Comparison of ENCODE assay signal across 1 cellular context in genomic region chr16:31451681-31452351, GRCh38.
A peak's percentile ranks its signal among the peaks of the same experiment; 100 is the strongest.
TF ChIP-seq lines count a peak whose summit lies in the region.

No MANE protein-coding gene starts in this region.

TF ChIP-seq in K562, 482 proteins besides CTCF, POLR2A, EP300 and RAD21 (continued from another document):
- no peak for TF ChIP-seq ZNF318 (IDR thresholded peaks at IDR 0.05; ENCODE audit: borderline replicate concordance in 1 of 2, low read depth in 1 of 2)
- 0 out of 4 replicates have a peak, but pooled peaks have one; percentile 18 to 30 for TF ChIP-seq MNT (conservative IDR thresholded peaks at IDR 0.05)
- TF ChIP-seq ZFX (CRISPR knock-in tag; IDR thresholded peaks at IDR 0.05): 0 out of 2 replicates have a peak, but pooled peaks have one; percentile 34
- TF ChIP-seq TBL1XR1 (IDR thresholded peaks at IDR 0.05; ENCODE audit: low read length in 2 of 2): no peak
- TF ChIP-seq ARID2 (IDR thresholded peaks at IDR 0.05): no peak
- TF ChIP-seq YY1 (IDR thresholded peaks at IDR 0.05; ENCODE audit: borderline replicate concordance in 1 of 3, control insufficient read depth in 1 of 3, extremely low read depth in 1 of 3, insufficient read depth in 3 of 3, insufficient read length in 1 of 3, insufficient replicate concordance in 2 of 3, low read depth in 1 of 3, low read length in 2 of 3): peak in 1 of 3 experiments; percentile 15
- peak; percentile 50; the same call in 1 of the 2 replicates for TF ChIP-seq ZNF384 (IDR thresholded peaks at IDR 0.05; ENCODE audit: low read depth, low read length)
- TF ChIP-seq SAFB2 (IDR thresholded peaks at IDR 0.05; ENCODE audit: borderline replicate concordance, low read depth, low read length, severe bottlenecking): no peak
- TF ChIP-seq PATZ1 (CRISPR knock-in tag; IDR thresholded peaks at IDR 0.05; ENCODE audit: borderline replicate concordance): no peak
- TF ChIP-seq MITF (IDR thresholded peaks at IDR 0.05): no peak
- TF ChIP-seq SMC3 (conservative IDR thresholded peaks at IDR 0.05; ENCODE audit: insufficient read depth, low read depth, low read length): peak; percentile 33; the same call in 1 of the 2 replicates
- TF ChIP-seq IFI16 (CRISPR knock-in tag; IDR thresholded peaks at IDR 0.05): no peak
- TF ChIP-seq NBN (IDR thresholded peaks at IDR 0.05; ENCODE audit: low read depth): no peak
- peak; percentile 16 for TF ChIP-seq CTCFL (IDR thresholded peaks at IDR 0.05; ENCODE audit: borderline replicate concordance, insufficient read depth, low read depth, low read length, poor library complexity, severe bottlenecking)
- TF ChIP-seq ZNF197 (CRISPR knock-in tag; IDR thresholded peaks at IDR 0.05; ENCODE audit: low read depth): no peak
- no peak for TF ChIP-seq ZNF184 (CRISPR knock-in tag; IDR thresholded peaks at IDR 0.05)
- peak; percentile 56 for TF ChIP-seq CBFA2T3 (IDR thresholded peaks at IDR 0.05)
- TF ChIP-seq ZNF121 (CRISPR knock-in tag; conservative IDR thresholded peaks at IDR 0.05): peak; percentile 86
- no peak for TF ChIP-seq POU5F1 (IDR thresholded peaks at IDR 0.05; ENCODE audit: borderline replicate concordance, low read depth, low read length, partially characterized antibody)
- peak; percentile 40; the same call in 1 of the 2 replicates for TF ChIP-seq MTA3 (IDR thresholded peaks at IDR 0.05; ENCODE audit: borderline replicate concordance)
- peak; percentile 74; the same call in 1 of the 2 replicates for TF ChIP-seq CTBP1 (IDR thresholded peaks at IDR 0.05; ENCODE audit: borderline replicate concordance)
- no peak for TF ChIP-seq PCBP2 (IDR thresholded peaks at IDR 0.05; ENCODE audit: low read depth, low read length, poor library complexity, severe bottlenecking)
- peak; percentile 30; the same call in 1 of the 2 replicates for TF ChIP-seq HCFC1 (IDR thresholded peaks at IDR 0.05; ENCODE audit: low read depth, low read length)
- no peak for TF ChIP-seq SAP30 (IDR thresholded peaks at IDR 0.05; ENCODE audit: borderline replicate concordance, insufficient read depth, low read depth, low read length, poor library complexity, severe bottlenecking)
- TF ChIP-seq XRCC3 (IDR thresholded peaks at IDR 0.05): no peak
